Comparison of ENCODE assay signal across 27 cellular contexts in genomic region chr2:210022824-210023223, GRCh38.
"Had no signal": no experiment of that assay in that cellular context is flagged by ENCODE, and none has a peak within 500 bp of the region (broad histone marks: within the 10 kb centered on the region; RNA-seq: fewer than 3 reads in every experiment).

No MANE protein-coding gene starts in this region.

- H3K27ac Mint-ChIP-seq: effector memory CD8-positive, alpha-beta T cell; progenitor cell of endocrine pancreas; stimulated activated naive CD8-positive, alpha-beta T cell treated with anti-CD3 and anti-CD28 coated beads, Interleukin-15, amount 100 ng/mL, for 72 hours had no signal

- ATAC-seq: effector memory CD8-positive, alpha-beta T cell; heart right ventricle; left lung; naive thymus-derived CD4-positive, alpha-beta T cell; pancreas; sciatic nerve; stimulated activated naive CD8-positive, alpha-beta T cell treated with anti-CD3 and anti-CD28 coated beads, Interleukin-15, amount 100 ng/mL, for 72 hours; upper lobe of right lung had no signal

- H3K27me3 Mint-ChIP-seq: effector memory CD8-positive, alpha-beta T cell; naive thymus-derived CD4-positive, alpha-beta T cell; progenitor cell of endocrine pancreas; stimulated activated naive CD8-positive, alpha-beta T cell treated with anti-CD3 and anti-CD28 coated beads, Interleukin-15, amount 100 ng/mL, for 72 hours had no signal

- H3K27ac ChIP-seq: esophagus squamous epithelium, heart right ventricle, left lung, pancreas, suprapubic skin, transverse colon, upper lobe of right lung, uterus had no signal

- H3K36me3 ChIP-seq: uterus had no signal

- H3K4me1 ChIP-seq: esophagus squamous epithelium, left lung, suprapubic skin, transverse colon, upper lobe of right lung, uterus had no signal

- H3K9me3 ChIP-seq: esophagus squamous epithelium, heart right ventricle, left lung, pancreas, suprapubic skin, transverse colon, upper lobe of right lung, uterus had no signal

- H3K4me3 Mint-ChIP-seq: effector memory CD8-positive, alpha-beta T cell; naive thymus-derived CD4-positive, alpha-beta T cell; stimulated activated naive CD8-positive, alpha-beta T cell treated with anti-CD3 and anti-CD28 coated beads, Interleukin-15, amount 100 ng/mL, for 72 hours had no signal

- H3K4me2 ChIP-seq: smooth muscle cell had no signal

- H3K4me3 ChIP-seq: esophagus squamous epithelium, heart right ventricle, left lung, pancreas, smooth muscle cell, suprapubic skin, transverse colon, upper lobe of right lung, uterus had no signal

- H3K27me3 ChIP-seq: esophagus squamous epithelium, heart right ventricle, left lung, pancreas, suprapubic skin, transverse colon, upper lobe of right lung, uterus had no signal

- DNase-seq: cortex of kidney; effector memory CD8-positive, alpha-beta T cell; erythroblast; esophagus squamous epithelium; foreskin melanocyte; glutamatergic neuron; heart right ventricle; hippocampal formation; left lung; mesendoderm; midbrain; naive thymus-derived CD4-positive, alpha-beta T cell; occipital lobe; pancreas; stimulated activated CD4-positive, alpha-beta T cell treated with anti-CD3 and anti-CD28 coated beads, Interleukin-12 subunit alpha, Interleukin-12 subunit beta, amount 100 ng/mL, for 4 hours; stimulated activated CD4-positive, alpha-beta T cell treated with anti-CD3 and anti-CD28 coated beads, Interleukin-1b, Interleukin-23, amount 100 ng/mL, for 48 hours; stimulated activated CD4-positive, alpha-beta T cell treated with anti-CD3 and anti-CD28 coated beads, Interleukin-4, amount 100 ng/mL, for 1 hour; stimulated activated CD8-positive, alpha-beta memory T cell treated with anti-CD3 and anti-CD28 coated beads, Interleukin-4, amount 100 ng/mL, for 48 hours; stimulated activated naive CD4-positive, alpha-beta T cell; stimulated activated naive CD8-positive, alpha-beta T cell treated with anti-CD3 and anti-CD28 coated beads, Interleukin-15, amount 100 ng/mL, for 72 hours; transverse colon; upper lobe of right lung; uterus had no signal

- H3K4me1 Mint-ChIP-seq: stimulated activated naive CD8-positive, alpha-beta T cell treated with anti-CD3 and anti-CD28 coated beads, Interleukin-15, amount 100 ng/mL, for 72 hours had no signal

- H3K9me3 Mint-ChIP-seq: effector memory CD8-positive, alpha-beta T cell; naive thymus-derived CD4-positive, alpha-beta T cell; stimulated activated naive CD8-positive, alpha-beta T cell treated with anti-CD3 and anti-CD28 coated beads, Interleukin-15, amount 100 ng/mL, for 72 hours had no signal
